27 cellular contexts compared by ENCODE assay signal in genomic region chr1:43140010-43140409, GRCh38. TPM values are rescaled to one million over a fixed set of nuclear protein-coding genes. Genes with fewer than 3 reads are reported as not detected.
"Had no signal": no experiment of that assay in that cellular context is flagged by ENCODE, and none has a peak within 500 bp of the region (broad histone marks: within the 10 kb centered on the region; RNA-seq: fewer than 3 reads in every experiment).

No MANE protein-coding gene starts in this region.

- FAIRE-seq: colon, endometrium, endothelial cell of umbilical vein had no signal

- DNase-seq: colonic mucosa; cortex of kidney; dermis blood vessel endothelial cell; dorsolateral prefrontal cortex; effector CD4-positive, alpha-beta T cell; effector CD8-positive, alpha-beta T cell; effector memory CD4-positive, alpha-beta T cell; effector memory CD8-positive, alpha-beta T cell; endodermal cell; erythroblast; esophagus squamous epithelium; foreskin fibroblast; foreskin keratinocyte; foreskin melanocyte; gastrocnemius medialis; glutamatergic neuron; head of caudate nucleus; heart left ventricle; heart right ventricle had no signal

- H3K36me3 ChIP-seq: colonic mucosa, esophagus muscularis mucosa, esophagus squamous epithelium, gastrocnemius medialis, gastroesophageal sphincter, heart left ventricle, heart right ventricle had no signal

- H3K27ac ChIP-seq: colonic mucosa, coronary artery, dorsolateral prefrontal cortex, epithelial cell of prostate, esophagus muscularis mucosa, esophagus squamous epithelium, foreskin keratinocyte, gastrocnemius medialis, gastroesophageal sphincter, heart left ventricle, heart right ventricle had no signal

- H3K27me3 ChIP-seq: colonic mucosa, foreskin keratinocyte had no signal

- H3K4me3 ChIP-seq: colonic mucosa, coronary artery, dorsolateral prefrontal cortex, esophagus muscularis mucosa, esophagus squamous epithelium, gastrocnemius medialis, gastroesophageal sphincter, heart left ventricle, heart right ventricle had no signal

- ATAC-seq: effector memory CD8-positive, alpha-beta T cell; esophagus mucosa; foreskin keratinocyte; gastrocnemius medialis; gastroesophageal sphincter; heart left ventricle; heart right ventricle had no signal

- H3K9me3 ChIP-seq: colonic mucosa, gastrocnemius medialis had no signal

- H3K4me1 ChIP-seq: colonic mucosa, gastrocnemius medialis, gastroesophageal sphincter had no signal

RNA-seq across cellular contexts. Expression of gene CFAP57, which starts 32.1 kb away (rescaled TPM):
- total RNA-seq: esophagus muscularis mucosa, esophagus squamous epithelium, gastroesophageal sphincter had no signal
